Comparison of ENCODE assay signal across 8 cellular contexts in the genomic region with DNA sequence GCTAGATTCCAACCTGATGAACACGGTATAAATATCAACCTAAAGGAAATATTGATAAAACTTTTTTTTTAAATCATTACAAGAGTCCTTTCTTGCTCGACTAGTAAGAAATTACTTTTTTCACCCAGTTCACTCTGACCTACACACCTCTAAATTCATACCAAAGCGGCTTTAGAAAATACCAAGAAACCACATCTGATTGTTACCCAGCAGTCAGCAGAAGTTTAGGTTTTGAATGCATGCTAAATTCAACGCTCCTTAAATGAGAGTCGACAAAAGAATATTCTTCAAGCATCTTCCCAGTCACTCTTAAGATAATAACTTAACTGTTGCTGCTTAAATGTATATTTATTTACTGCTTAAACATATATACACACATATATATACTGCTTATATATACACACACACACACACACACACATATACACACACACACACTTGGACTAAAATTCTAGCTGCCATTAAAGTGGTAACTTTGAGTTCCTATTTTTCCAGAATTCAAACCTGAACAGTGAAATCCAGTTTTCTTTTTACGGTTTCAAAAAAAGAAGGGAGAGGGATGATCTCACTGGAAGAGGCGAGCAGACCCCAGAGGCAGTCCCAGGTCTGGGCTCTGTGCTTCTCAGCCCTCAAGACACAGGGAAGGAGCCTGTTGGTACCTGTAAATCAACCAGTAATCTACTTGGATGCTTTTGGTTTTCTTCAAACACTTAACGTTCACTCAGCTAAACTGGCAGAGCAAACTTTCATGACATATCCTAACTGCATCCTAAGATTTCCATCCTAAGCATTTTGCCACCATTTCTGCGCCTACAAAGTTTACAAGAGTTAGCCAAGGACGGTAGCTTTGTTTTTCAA. TPM values are rescaled to one million over a fixed set of nuclear protein-coding genes. Genes with fewer than 3 reads are reported as not detected.
A peak's percentile ranks its signal among the peaks of the same experiment; 100 is the strongest.
DNase-seq lines count a peak whose midpoint lies in the region; ATAC-seq and TF ChIP-seq lines count a peak whose summit lies in the region.

No MANE protein-coding gene starts in this region.

- WGBS in prostate gland: 18% methylated on average over 10 of the region's 10 CpGs

- no peaks in the 10 kb centered on the region for H3K36me3 ChIP-seq in ES-I3 (ENCODE audit: insufficient read depth, low read length)
- no peaks in the 10 kb centered on the region for H3K36me3 ChIP-seq in prostate gland

- H3K4me1 ChIP-seq in ES-I3 (ENCODE audit: insufficient read depth, low read length): peaks cover 42% of the 10 kb centered on the region
- H3K4me1 ChIP-seq in prostate gland (replicated peaks): peaks cover 4% of the 10 kb centered on the region

- no peak for TF ChIP-seq POLR2A in prostate gland (IDR thresholded peaks at IDR 0.05)

- intact Hi-C loops in prostate gland (cut with DNase I): loop anchor here (5.0 to 10.0 kb wide), 5 partner anchors 33 to 1460 kb away; no protein-coding TSS in a partner anchor

- DNase-seq in RKO (ENCODE audit: low spot score) (peak; percentile 22), epithelial cell of proximal tubule (ENCODE audit: low read depth) (no peak), prostate gland (ENCODE audit: low spot score) (no peak), NCI-H748 (lab: John Stamatoyannopoulos, UW; ENCODE audit: unreplicated experiment) (no peak), NCI-H345 (lab: John Stamatoyannopoulos, UW) (no peak), Ammon's horn (ENCODE audit: low spot score) (no peak), omental fat pad (ENCODE audit: low spot score) (no peak)

- peak overlapping the region; percentile 72 for H3K4me3 ChIP-seq in epithelial cell of proximal tubule (ENCODE audit: low read depth, low read length)
- peak overlapping the region; percentile 92 for H3K4me3 ChIP-seq in prostate gland

- H3K9me3 ChIP-seq in ES-I3 (ENCODE audit: control insufficient read depth, insufficient read depth, low read length): no peaks in the 10 kb centered on the region
- no peaks in the 10 kb centered on the region for H3K9me3 ChIP-seq in prostate gland

- no peaks in the 10 kb centered on the region for H3K27me3 ChIP-seq in prostate gland (replicated peaks; ENCODE audit: insufficient read depth)

- peak overlapping the region; percentile 98 for H3K9ac ChIP-seq in ES-I3 (ENCODE audit: low read depth, low read length)

- peak overlapping the region; percentile 96 to 97 for H3K27ac ChIP-seq in prostate gland

- no peak for TF ChIP-seq CTCF in epithelial cell of proximal tubule (conservative IDR thresholded peaks at IDR 0.05; ENCODE audit: low read depth, low read length)
- TF ChIP-seq CTCF in prostate gland (IDR thresholded peaks at IDR 0.05): no peak
- TF ChIP-seq CTCF in omental fat pad (IDR thresholded peaks at IDR 0.05): no peak

- ATAC-seq in omental fat pad (ENCODE audit: low FRiP score): no peak

RNA-seq across cellular contexts. Expression of gene STK24, which starts 1.7 kb away (rescaled TPM):
- total RNA-seq in epithelial cell of proximal tubule (115 and 120 TPM in 2 replicates), prostate gland (100 to 1,000 TPM in 1 of 2 donors, 10 to 100 TPM in 1; 80.5 to 187 TPM), omental fat pad (10 to 100 TPM; 55.3 to 96.3 (median 83.9) TPM)
